32 cellular contexts compared by ENCODE assay signal in genomic region chr13:92775631-92776030, GRCh38.
"Had no signal": no experiment of that assay in that cellular context is flagged by ENCODE, and none has a peak within 500 bp of the region (broad histone marks: within the 10 kb centered on the region; RNA-seq: fewer than 3 reads in every experiment).

No MANE protein-coding gene starts in this region.

- ATAC-seq: activated CD8-positive, alpha-beta T cell treated with anti-CD3 and anti-CD28 coated beads for 36 hours; activated naive CD4-positive, alpha-beta T cell treated with anti-CD3 and anti-CD28 coated beads, Interleukin-2, amount 50 U/mL, for 72 hours; activated T-cell treated with anti-CD3 and anti-CD28 coated beads, Interleukin-2, amount 50 U/mL, for 4 hours; activated T-cell treated with anti-CD3 and anti-CD28 coated beads, Interleukin-2, amount 50 U/mL, for 72 hours; activated T-helper 17 cell treated with anti-CD3 and anti-CD28 coated beads, Interleukin-2, amount 50 U/mL, for 72 hours had no signal

- H3K36me3 ChIP-seq: adrenal gland, ascending aorta, brain microvascular endothelial cell, breast epithelium had no signal

- FAIRE-seq: TTC549 had no signal

- H3K27me3 ChIP-seq: adrenal gland, ascending aorta, brain microvascular endothelial cell, breast epithelium had no signal

- H3K4me3 ChIP-seq: adrenal gland, ascending aorta, breast epithelium had no signal

- H3K4me1 ChIP-seq: adrenal gland, ascending aorta, breast epithelium had no signal

- DNase-seq: activated B cell treated with CpG ODN at 0.5 μM for 24 hours; activated CD4-positive, alpha-beta memory T cell treated with anti-CD3 and anti-CD28 coated beads for 36 hours; activated CD4-positive, alpha-beta T cell treated with anti-CD3 and anti-CD28 coated beads for 4 hours; activated CD4-positive, alpha-beta T cell treated with anti-CD3 and anti-CD28 coated beads, Interleukin-2, amount 10 ng/mL, durations not matched to agents 24 days and 14 days; activated CD4-positive, alpha-beta T cell treated with anti-CD3 and anti-CD28 coated beads, Interleukin-2, amount 50 U/mL, for 1 hour; activated CD4-positive, alpha-beta T cell treated with anti-CD3 and anti-CD28 coated beads, Interleukin-2, amount 50 U/mL, for 4 hours; activated CD4-positive, CD25-positive, alpha-beta regulatory T cell treated with anti-CD3 and anti-CD28 coated beads, Interleukin-2, amount 50 U/mL, for 72 hours; activated CD8-positive, alpha-beta memory T cell treated with anti-CD3 and anti-CD28 coated beads, Interleukin-2, amount 50 U/mL, for 4 hours; activated CD8-positive, alpha-beta T cell treated with anti-CD3 and anti-CD28 coated beads for 36 hours; activated effector memory CD4-positive, alpha-beta T cell treated with anti-CD3 and anti-CD28 coated beads, Interleukin-2, amount 50 U/mL, for 16 hours; activated gamma-delta T cell treated with Interleukin-2 at 50 U/mL for 16 hours; activated naive CD4-positive, alpha-beta T cell; activated naive CD4-positive, alpha-beta T cell treated with anti-CD3 and anti-CD28 coated beads for 36 hours; activated naive CD4-positive, alpha-beta T cell treated with anti-CD3 and anti-CD28 coated beads, Interleukin-2, amount 50 U/mL, for 16 hours; activated naive CD8-positive, alpha-beta T cell treated with anti-CD3 and anti-CD28 coated beads for 36 hours; activated T-cell treated with anti-CD3 and anti-CD28 coated beads for 4 hours; activated T-cell treated with anti-CD3 and anti-CD28 coated beads, Interleukin-2, amount 50 U/mL, for 1 hour; activated T-cell treated with anti-CD3 and anti-CD28 coated beads, Interleukin-2, amount 50 U/mL, for 4 hours; activated T-cell treated with anti-CD3 and anti-CD28 coated beads, Interleukin-2, amount 50 U/mL, for 72 hours; adrenal gland; amniotic stem cell; brain microvascular endothelial cell; central memory CD4-positive, alpha-beta T cell; T-helper 1 cell; T-helper 2 cell; T-helper 9 cell had no signal

- H3K27ac ChIP-seq: adrenal gland, ascending aorta, brain microvascular endothelial cell, breast epithelium, VCaP had no signal

- H3K9me3 ChIP-seq: adrenal gland, ascending aorta, breast epithelium had no signal
